7 cellular contexts compared by ENCODE assay signal in genomic region chr3:151085227-151085888, GRCh38. TPM values are rescaled to one million over a fixed set of nuclear protein-coding genes. Genes with fewer than 3 reads are reported as not detected.
DNase-seq lines count a peak whose midpoint lies in the region; ATAC-seq and TF ChIP-seq lines count a peak whose summit lies in the region.

TSS of gene MED12L (plus strand) at chr3:151085664. CDS start at chr3:151086927, 1,263 bp downstream.

- H3K4me3 Mint-ChIP-seq in chondrocyte (ENCODE audit: unreplicated experiment) = peak within 1 kb of the TSS; percentile 89

- ATAC-seq in HG02798 (IDR thresholded peaks at IDR 0.05; ENCODE audit: poor library complexity, unreplicated experiment) = peak; percentile 83

- H3K9me3 Mint-ChIP-seq in chondrocyte (ENCODE audit: low read depth) = no peaks in the 10 kb centered on the region

- no peaks in the 10 kb centered on the region for H3K27me3 ChIP-seq in kidney epithelial cell (ENCODE audit: control insufficient read depth, insufficient read depth, low read length)

- peak within 1 kb of the TSS; percentile 78 for H3K27ac Mint-ChIP-seq in chondrocyte (ENCODE audit: unreplicated experiment)

- peaks cover 8% of the 10 kb centered on the region for H3K4me1 Mint-ChIP-seq in chondrocyte (ENCODE audit: low read depth)

- peaks cover 24% of the 10 kb centered on the region for H3K27me3 Mint-ChIP-seq in chondrocyte (ENCODE audit: low read depth)

- in situ Hi-C loops in GM13977 (cut with MboI; ENCODE audit: low pct_unique_long_range_greater_than_20kb, low sequenced_read_pairs, unreplicated experiment) = no loop called here

- H3K4me3 ChIP-seq in kidney epithelial cell (ENCODE audit: low read depth, low read length) = peak within 1 kb of the TSS; percentile 55

- H3K36me3 Mint-ChIP-seq in chondrocyte (ENCODE audit: low read depth) = no peaks in the 10 kb centered on the region

- DNase-seq in GM13977 (ENCODE audit: low spot score) = peak; percentile 93
- DNase-seq in NCI-H1417 treated with DMSO at 0.1 percent for 48 hours (lab: John Stamatoyannopoulos, UW) = peak; percentile 49
- peak; percentile 86 for DNase-seq in UCSD-AML1 (lab: John Stamatoyannopoulos, UW; ENCODE audit: unreplicated experiment)
- DNase-seq in chondrocyte (ENCODE audit: low spot score) = no peak
- peak; percentile 26 for DNase-seq in kidney epithelial cell (ENCODE audit: low read depth)
- peak; percentile 23 for DNase-seq in smooth muscle cell of the brain vasculature (ENCODE audit: low read depth, low spot score)

- H3K36me3 ChIP-seq in kidney epithelial cell (ENCODE audit: control insufficient read depth, insufficient read depth, low read length) = no peaks in the 10 kb centered on the region

- no peak for TF ChIP-seq CTCF in GM13977 (IDR thresholded peaks at IDR 0.05; ENCODE audit: extremely low read depth, insufficient read depth, missing control alignments)
- TF ChIP-seq CTCF in chondrocyte (IDR thresholded peaks at IDR 0.05) = no peak
- TF ChIP-seq CTCF in kidney epithelial cell (IDR thresholded peaks at IDR 0.05; ENCODE audit: insufficient read depth, low read length, poor library complexity, severe bottlenecking) = no peak

RNA-seq across cellular contexts. Expression of gene MED12L, which starts in this region (rescaled TPM):
- total RNA-seq in chondrocyte (0.97 to 2.6 TPM (median 2.4 TPM) in 3 replicates), kidney epithelial cell (1.3 and 1.8 TPM in 2 replicates)
